ENCODE assay signal across 8 cellular contexts in the genomic region with DNA sequence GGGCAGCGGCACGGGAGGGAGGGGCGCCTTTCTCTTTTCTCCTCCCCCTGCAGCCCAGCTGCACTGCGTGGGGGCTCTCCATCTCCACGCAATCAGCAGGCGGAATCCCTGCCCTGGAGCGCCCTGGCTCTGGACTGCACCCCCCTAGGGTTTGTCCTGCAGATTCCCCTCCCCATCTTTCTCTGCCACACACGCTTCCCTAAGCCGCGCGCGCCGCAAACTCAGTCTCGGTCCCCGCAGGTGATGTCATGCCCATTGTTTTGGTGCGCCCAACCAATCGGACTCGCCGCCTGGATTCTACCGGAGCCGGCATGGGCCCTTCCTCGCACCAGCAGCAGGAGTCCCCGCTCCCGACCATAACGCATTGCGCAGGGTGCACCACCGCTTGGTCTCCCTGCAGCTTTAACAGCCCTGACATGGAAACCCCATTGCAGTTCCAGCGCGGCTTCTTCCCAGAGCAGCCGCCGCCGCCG. TPM values are rescaled to one million over a fixed set of nuclear protein-coding genes. Genes with fewer than 3 reads are reported as not detected.
A peak's percentile ranks its signal among the peaks of the same experiment; 100 is the strongest.
DNase-seq lines count a peak whose midpoint lies in the region; ATAC-seq and TF ChIP-seq lines count a peak whose summit lies in the region.

Gene KCNN2, plus strand, starts transcription at position 347 of the 473 bp plus-strand sequence. Its CDS starts 70 bp downstream, at position 417.

- 1% methylated on average over 26 to 32 of the region's 33 CpGs for WGBS in body of pancreas, 2 donors

- peak; percentile 54 for ATAC-seq in HG03045 (IDR thresholded peaks at IDR 0.05; ENCODE audit: unreplicated experiment)
- ATAC-seq in body of pancreas, result peak; percentile 97
- peak; percentile 80 to 86 for ATAC-seq in gastrocnemius medialis

- no peak for DNase-seq in activated CD4-positive, alpha-beta T cell treated with anti-CD3 and anti-CD28 coated beads, Interleukin-2, amount 10 ng/mL, durations not matched to agents 7 days and 5 days
- no peak for DNase-seq in activated CD4-positive, alpha-beta T cell treated with anti-CD3 and anti-CD28 coated beads, Interleukin-2, amount 50 U/mL, for 1 hour
- DNase-seq in NCI-H510A (lab: John Stamatoyannopoulos, UW) (peak; percentile 70), body of pancreas (peak; percentile 93 to 96 (median 94)), gastrocnemius medialis (peak; percentile 47 to 54), GOT3 (lab: John Stamatoyannopoulos, UW) (no peak)

- peak within 1 kb of the TSS; percentile 69 to 90 (median 87) for H3K27ac ChIP-seq in body of pancreas
- peak within 1 kb of the TSS in 2 of 4 donors; percentile 40 to 51 for H3K27ac ChIP-seq in gastrocnemius medialis

- H3K4me3 Mint-ChIP-seq in activated CD4-positive, alpha-beta T cell treated with anti-CD3 and anti-CD28 coated beads, Interleukin-2, amount 10 ng/mL, durations not matched to agents 7 days and 5 days, result peak within 1 kb of the TSS; percentile 49

- H3K27me3 Mint-ChIP-seq in activated CD4-positive, alpha-beta T cell treated with anti-CD3 and anti-CD28 coated beads, Interleukin-2, amount 10 ng/mL, durations not matched to agents 7 days and 5 days, result peaks cover 52% of the 10 kb centered on the region

- no peaks in the 10 kb centered on the region for H3K27me3 ChIP-seq in body of pancreas
- no peaks in the 10 kb centered on the region for H3K27me3 ChIP-seq in iPS-15b (ENCODE audit: control insufficient read depth, insufficient read depth, low read length)
- peaks cover 0 to 26% (median 0%) of the 10 kb centered on the region in 3 donors for H3K27me3 ChIP-seq in gastrocnemius medialis

- peaks cover 2% of the 10 kb centered on the region for H3K4me1 Mint-ChIP-seq in activated CD4-positive, alpha-beta T cell treated with anti-CD3 and anti-CD28 coated beads, Interleukin-2, amount 10 ng/mL, durations not matched to agents 7 days and 5 days

- no peaks in the 10 kb centered on the region for H3K9me3 ChIP-seq in body of pancreas
- no peaks in the 10 kb centered on the region for H3K9me3 ChIP-seq in iPS-15b (ENCODE audit: control insufficient read depth, insufficient read depth, low read length)
- H3K9me3 ChIP-seq in gastrocnemius medialis, result no peaks in the 10 kb centered on the region

- H3K4me1 ChIP-seq in body of pancreas (peaks cover 23% of the 10 kb centered on the region), iPS-15b (ENCODE audit: control insufficient read depth, insufficient read depth, low read length) (peaks cover 6% of the 10 kb centered on the region), gastrocnemius medialis (peaks cover 9 to 30% of the 10 kb centered on the region in 2 donors)

- peak within 1 kb of the TSS; percentile 77 for H3K9ac ChIP-seq in iPS-15b (ENCODE audit: low read depth, low read length)

- H3K27ac Mint-ChIP-seq in activated CD4-positive, alpha-beta T cell treated with anti-CD3 and anti-CD28 coated beads, Interleukin-2, amount 10 ng/mL, durations not matched to agents 7 days and 5 days, result peak within 1 kb of the TSS; percentile 19

- intact Hi-C loops in body of pancreas (cut with DNase I), result no loop called here
- intact Hi-C loops in gastrocnemius medialis (cut with DNase I; ENCODE audit: low total_unique reads), result no loop called here

- CTCF ChIA-PET in activated CD4-positive, alpha-beta T cell treated with anti-CD3 and anti-CD28 coated beads, Interleukin-2, amount 10 ng/mL, durations not matched to agents 7 days and 5 days (lab: Charles Lee), result no interaction called here

- in situ Hi-C loops in gastrocnemius medialis (cut with MboI; ENCODE audit: low sequenced_read_pairs in 4 of 4), result no loop called here

- peak within 1 kb of the TSS; percentile 55 to 81 for H3K4me3 ChIP-seq in body of pancreas
- H3K4me3 ChIP-seq in iPS-15b (ENCODE audit: low read depth, low read length), result peak within 1 kb of the TSS; percentile 88
- H3K4me3 ChIP-seq in gastrocnemius medialis, result peak within 1 kb of the TSS; percentile 56 to 79 (median 74)

- peaks cover 4% of the 10 kb centered on the region for H3K36me3 Mint-ChIP-seq in activated CD4-positive, alpha-beta T cell treated with anti-CD3 and anti-CD28 coated beads, Interleukin-2, amount 10 ng/mL, durations not matched to agents 7 days and 5 days (ENCODE audit: low read depth)

- TF ChIP-seq POLR2A in body of pancreas (IDR thresholded peaks at IDR 0.05) (peak; percentile 67 to 87 (median 83)), gastrocnemius medialis (IDR thresholded peaks at IDR 0.05) (no peak)

- no peak for TF ChIP-seq CTCF in body of pancreas (IDR thresholded peaks at IDR 0.05)
- no peak for TF ChIP-seq CTCF in gastrocnemius medialis (IDR thresholded peaks at IDR 0.05 in 4 of 5, conservative IDR thresholded peaks at IDR 0.05 in 1 of 5)

- H3K36me3 ChIP-seq in body of pancreas (replicated peaks in 1 of 2; ENCODE audit: insufficient read depth in 1 of 2, low read depth in 2 of 2) (no peaks in the 10 kb centered on the region), iPS-15b (ENCODE audit: control insufficient read depth, insufficient read depth, low read length) (no peaks in the 10 kb centered on the region), gastrocnemius medialis (no peaks in the 10 kb centered on the region)

- no peaks in the 10 kb centered on the region for H3K9me3 Mint-ChIP-seq in activated CD4-positive, alpha-beta T cell treated with anti-CD3 and anti-CD28 coated beads, Interleukin-2, amount 10 ng/mL, durations not matched to agents 7 days and 5 days

- POLR2A ChIA-PET in activated CD4-positive, alpha-beta T cell treated with anti-CD3 and anti-CD28 coated beads, Interleukin-2, amount 10 ng/mL, durations not matched to agents 7 days and 5 days (lab: Charles Lee), result no interaction called here

RNA-seq across cellular contexts. Expression of gene KCNN2, which starts in this region (rescaled TPM):
- total RNA-seq in activated CD4-positive, alpha-beta T cell treated with anti-CD3 and anti-CD28 coated beads, Interleukin-2, amount 10 ng/mL, durations not matched to agents 7 days and 5 days, result not detected
- total RNA-seq in body of pancreas, result 1 to 10 TPM; 4.6 to 9.6 TPM
- under 1 TPM in 3 of 4 donors, not detected in 1; 0.16 to 0.93 (median 0.25) TPM for total RNA-seq in gastrocnemius medialis

Comparison
In these comparisons a context has a peak if more than half of its experiments do, and no peak if none do; other contexts are left out.
1. Peak in DNase-seq, ATAC-seq and H3K4me3 ChIP-seq in gastrocnemius medialis; RNA of the gene not detected or under 1 TPM.
2. DNase-seq: peak in NCI-H510A (single experiment) and body of pancreas (4 of 4); none in activated CD4-positive, alpha-beta T cell treated with anti-CD3 and anti-CD28 coated beads, Interleukin-2, amount 10 ng/mL, durations not matched to agents 7 days and 5 days (single experiment), activated CD4-positive, alpha-beta T cell treated with anti-CD3 and anti-CD28 coated beads, Interleukin-2, amount 50 U/mL, for 1 hour (single experiment) and GOT3 (single experiment).
3. POLR2A ChIP-seq: peak in body of pancreas (3 of 3); none in gastrocnemius medialis (0 of 2).
4. Peak in every context shown above with its lines, with median percentiles within 50 percentile points of each other: ATAC-seq and H3K4me3 ChIP-seq.